ENCODE assay signal across 9 cellular contexts in the genomic region with DNA sequence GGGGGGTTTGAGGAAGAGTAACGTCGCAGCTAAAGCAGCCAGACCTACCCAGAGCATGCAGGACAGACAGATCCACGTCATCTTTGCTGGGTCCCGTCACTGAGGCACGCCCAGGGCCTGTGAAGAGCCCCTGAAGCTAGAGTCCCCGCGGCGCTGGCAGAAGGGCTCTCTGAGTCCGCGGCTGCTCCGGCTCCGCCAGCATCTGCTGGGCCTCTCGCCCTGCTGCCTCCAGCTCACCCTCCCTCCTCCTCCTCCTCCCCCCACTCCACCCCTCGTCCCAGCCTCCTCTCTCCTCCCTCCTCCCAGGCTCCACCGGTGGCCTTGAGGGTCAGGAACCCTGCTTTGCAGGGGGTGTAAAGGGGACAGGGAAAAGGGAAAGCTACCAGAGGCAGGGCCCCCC. TPM values are rescaled to one million over a fixed set of nuclear protein-coding genes. Genes with fewer than 3 reads are reported as not detected.
DNase-seq lines count a peak whose midpoint lies in the region; ATAC-seq and TF ChIP-seq lines count a peak whose summit lies in the region.
"Had no signal": no experiment of that assay in that cellular context is flagged by ENCODE, and none has a peak within 500 bp of the region (broad histone marks: within the 10 kb centered on the region; RNA-seq: fewer than 3 reads in every experiment).

TNS1 (minus strand) TSS at position 204 of the 400 bp plus-strand sequence; CDS start at position 81, 123 bp downstream.

- DNase-seq in SK-N-DZ (ENCODE audit: low spot score) (peak; percentile 55), fibroblast of pulmonary artery (ENCODE audit: low read depth) (peak; percentile 59), nephron progenitor cell (peak; percentile 45), NCI-H748 (lab: John Stamatoyannopoulos, UW; ENCODE audit: unreplicated experiment) (no peak)
- no peak for DNase-seq in activated T-cell treated with anti-CD3 and anti-CD28 coated beads, Interleukin-2, amount 50 U/mL, for 24 hours
- DNase-seq: foreskin keratinocyte had no signal

- TF ChIP-seq CTCF in fibroblast of pulmonary artery (IDR thresholded peaks at IDR 0.05; ENCODE audit: low read length, missing control alignments) (no peak), nephron progenitor cell (IDR thresholded peaks at IDR 0.05) (no peak)

- no peaks in the 10 kb centered on the region for H3K36me3 Mint-ChIP-seq in nephron progenitor cell (ENCODE audit: low read depth)
- H3K36me3 Mint-ChIP-seq in activated T-cell treated with anti-CD3 and anti-CD28 coated beads, Interleukin-2, amount 50 U/mL, for 24 hours (ENCODE audit: low read depth): no peaks in the 10 kb centered on the region

- no peaks in the 10 kb centered on the region for H3K9me3 Mint-ChIP-seq in nephron progenitor cell
- no peaks in the 10 kb centered on the region for H3K9me3 Mint-ChIP-seq in activated T-cell treated with anti-CD3 and anti-CD28 coated beads, Interleukin-2, amount 50 U/mL, for 24 hours

- H3K4me3 Mint-ChIP-seq in nephron progenitor cell: peak within 1 kb of the TSS; percentile 70
- no peak within 1 kb of the TSS for H3K4me3 Mint-ChIP-seq in activated T-cell treated with anti-CD3 and anti-CD28 coated beads, Interleukin-2, amount 50 U/mL, for 24 hours

- H3K27ac Mint-ChIP-seq in nephron progenitor cell: peak within 1 kb of the TSS; percentile 91
- H3K27ac Mint-ChIP-seq in activated T-cell treated with anti-CD3 and anti-CD28 coated beads, Interleukin-2, amount 50 U/mL, for 24 hours: no peak within 1 kb of the TSS

- H3K27me3 Mint-ChIP-seq in nephron progenitor cell (ENCODE audit: low read depth, poor library complexity): peaks cover 15% of the 10 kb centered on the region
- peaks cover 12% of the 10 kb centered on the region for H3K27me3 Mint-ChIP-seq in activated T-cell treated with anti-CD3 and anti-CD28 coated beads, Interleukin-2, amount 50 U/mL, for 24 hours

- H2AFZ ChIP-seq in ACC112 (ENCODE audit: low read length, unreplicated experiment): peak within 1 kb of the TSS; percentile 46

- H3K27ac ChIP-seq in ACC112 (ENCODE audit: low read depth, low read length): peak within 1 kb of the TSS; percentile 93
- H3K27ac ChIP-seq: foreskin keratinocyte had no signal

- H3K27me3 ChIP-seq in ACC112 (ENCODE audit: insufficient read depth, low read length): no peaks in the 10 kb centered on the region
- H3K27me3 ChIP-seq: foreskin keratinocyte had no signal

- H3K4me1 ChIP-seq in ACC112 (ENCODE audit: control insufficient read depth, insufficient read depth, low read length, unreplicated experiment): peaks cover 69% of the 10 kb centered on the region

- H3K79me2 ChIP-seq in ACC112 (ENCODE audit: control insufficient read depth, insufficient read depth, low read length, unreplicated experiment): peaks cover 53% of the 10 kb centered on the region

- ATAC-seq in HG03175 (IDR thresholded peaks at IDR 0.05; ENCODE audit: unreplicated experiment): no peak
- no peak for ATAC-seq in GM19328 (IDR thresholded peaks at IDR 0.05; ENCODE audit: unreplicated experiment)
- ATAC-seq: foreskin keratinocyte had no signal

- H3K4me1 Mint-ChIP-seq in nephron progenitor cell: peaks cover 80% of the 10 kb centered on the region
- no peaks in the 10 kb centered on the region for H3K4me1 Mint-ChIP-seq in activated T-cell treated with anti-CD3 and anti-CD28 coated beads, Interleukin-2, amount 50 U/mL, for 24 hours (ENCODE audit: low read depth)

- no peaks in the 10 kb centered on the region for H3K36me3 ChIP-seq in ACC112 (ENCODE audit: insufficient read depth, low read length)

- H3K4me3 ChIP-seq in ACC112 (ENCODE audit: low read depth, low read length) (peak within 1 kb of the TSS; percentile 78), fibroblast of pulmonary artery (replicated peaks; ENCODE audit: low read depth, low read length) (peak within 1 kb of the TSS; percentile 68)

RNA-seq across cellular contexts. Expression of gene TNS1, which starts in this region (rescaled TPM):
- 3.5 and 3.9 TPM in 2 replicates for polyA plus RNA-seq in SK-N-DZ (2014; cell fraction: cytosol; rRNA removed)
- polyA plus RNA-seq in SK-N-DZ (2014; cell fraction: nucleus; rRNA removed): 3.5 and 10.2 TPM in 2 replicates

Comparison
In these comparisons a context has a peak if more than half of its experiments do, and no peak if none do; other contexts are left out.
1. DNase-seq: peak in SK-N-DZ (single experiment), fibroblast of pulmonary artery (single experiment) and nephron progenitor cell (single experiment); none in activated T-cell treated with anti-CD3 and anti-CD28 coated beads, Interleukin-2, amount 50 U/mL, for 24 hours (single experiment) and NCI-H748 (single experiment).